In genomic region chr9:38036359-38037084, GRCh38 we compare ENCODE assay signal across 14 cellular contexts. TPM values are rescaled to one million over a fixed set of nuclear protein-coding genes. Genes with fewer than 3 reads are reported as not detected.
DNase-seq lines count a peak whose midpoint lies in the region; ATAC-seq and TF ChIP-seq lines count a peak whose summit lies in the region.
"Had no signal": no experiment of that assay in that cellular context is flagged by ENCODE, and none has a peak within 500 bp of the region (broad histone marks: within the 10 kb centered on the region; RNA-seq: fewer than 3 reads in every experiment).

No MANE protein-coding gene starts in this region.

- H3K36me3 Mint-ChIP-seq in stimulated activated naive B cell treated with anti-CD40 and anti-IgM and Interleukin-4, amounts not matched to agents 10 μg/mL and 1 μg/mL and 100 μg/mL, for 72 hours, result no peaks in the 10 kb centered on the region

- CTCF ChIA-PET in HCT116 (lab: Charles Lee), result no interaction called here

- H3K4me1 Mint-ChIP-seq in stimulated activated naive B cell treated with anti-CD40 and anti-IgM and Interleukin-4, amounts not matched to agents 10 μg/mL and 1 μg/mL and 100 μg/mL, for 72 hours, result peaks cover 13 to 18% of the 10 kb centered on the region in 2 donors

- H3K27me3 ChIP-seq in HCT116 (ENCODE audit: insufficient read depth, low read length), result no peaks in the 10 kb centered on the region
- no peaks in the 10 kb centered on the region for H3K27me3 ChIP-seq in adrenal gland
- H3K27me3 ChIP-seq in dorsolateral prefrontal cortex, result no peaks in the 10 kb centered on the region
- H3K27me3 ChIP-seq: cardiac muscle cell, uterus had no signal

- ATAC-seq in HCT116, result no peak
- no peak for ATAC-seq in stimulated activated naive B cell treated with anti-CD40 and anti-IgM and Interleukin-4, amounts not matched to agents 10 μg/mL and 1 μg/mL and 100 μg/mL, for 72 hours (replicated peaks)

- no peaks in the 10 kb centered on the region for H3K9me2 ChIP-seq in HCT116 (ENCODE audit: insufficient read depth)

- no peak for TF ChIP-seq RAD21 in HCT116 (IDR thresholded peaks at IDR 0.05; ENCODE audit: low read depth)

- H3K9me3 ChIP-seq in HCT116 (ENCODE audit: control insufficient read depth in 1 of 2, insufficient read depth in 1 of 2, low read depth in 1 of 2, low read length in 2 of 2), result no peaks in the 10 kb centered on the region
- H3K9me3 ChIP-seq in adrenal gland (replicated peaks in 1 of 3), result no peaks in the 10 kb centered on the region
- H3K9me3 ChIP-seq: lower lobe of right lung, uterus had no signal

- peak overlapping the region; percentile 65 for H3K27ac ChIP-seq in HCT116 (ENCODE audit: low read depth, low read length)
- peak overlapping the region; percentile 18 to 83 (median 49) for H3K27ac ChIP-seq in adrenal gland
- peak overlapping the region in 9 of 59 donors; percentile 2 to 53 (median 19) for H3K27ac ChIP-seq in dorsolateral prefrontal cortex
- H3K27ac ChIP-seq: lower lobe of right lung, uterus had no signal

- H3K27me3 Mint-ChIP-seq in stimulated activated naive B cell treated with anti-CD40 and anti-IgM and Interleukin-4, amounts not matched to agents 10 μg/mL and 1 μg/mL and 100 μg/mL, for 72 hours, result peaks cover 8 to 24% of the 10 kb centered on the region in 2 donors

- intact Hi-C loops in HCT116 (cut with micrococcal nuclease), result loop anchor here (5.0 kb wide), 1 partner anchor 84 kb away; no protein-coding TSS in a partner anchor
- intact Hi-C loops in adrenal gland (cut with DNase I), result no loop called here
- intact Hi-C loops in dorsolateral prefrontal cortex (cut with DNase I), result no loop called here

- peaks cover 67 to 96% of the 10 kb centered on the region in 2 experiments for H3K4me1 ChIP-seq in HCT116 (ENCODE audit: control insufficient read depth in 1 of 2, insufficient read depth in 2 of 2, low read length in 2 of 2)
- peaks cover 15 to 58% of the 10 kb centered on the region in 2 donors for H3K4me1 ChIP-seq in adrenal gland (replicated peaks in 1 of 2)

- no peak overlapping the region for H2AFZ ChIP-seq in HCT116 (ENCODE audit: low read depth, low read length, poor library complexity, severe bottlenecking)

- H3K4me2 ChIP-seq in HCT116 (ENCODE audit: low read length), result peak overlapping the region; percentile 73

- POLR2A ChIA-PET in HCT116 (lab: Charles Lee), result interaction anchor here (1.2 kb wide), 1 partner anchor 11 kb away, joined by 5 read pairs; no protein-coding TSS in a partner anchor

- H3K27ac Mint-ChIP-seq in stimulated activated naive B cell treated with anti-CD40 and anti-IgM and Interleukin-4, amounts not matched to agents 10 μg/mL and 1 μg/mL and 100 μg/mL, for 72 hours, result peak overlapping the region; percentile 62

- H3K4me3 ChIP-seq in HCT116 (replicated peaks in 1 of 2; ENCODE audit: low read depth in 1 of 2, low read length in 2 of 2) (peak overlapping the region in 1 of 2 experiments; percentile 35; a peak in 2 of 4 replicates), adrenal gland (no peak overlapping the region), fibroblast of the aortic adventitia (ENCODE audit: low read depth, low read length) (no peak overlapping the region), dorsolateral prefrontal cortex (no peak overlapping the region)
- H3K4me3 ChIP-seq: cardiac muscle cell, lower lobe of right lung, uterus had no signal

- TF ChIP-seq CTCF in HCT116 (IDR thresholded peaks at IDR 0.05 in 2 of 3, conservative IDR thresholded peaks at IDR 0.05 in 1 of 3; ENCODE audit: borderline replicate concordance in 1 of 3, insufficient read depth in 1 of 3, low read depth in 2 of 3, low read length in 2 of 3) (no peak), adrenal gland (IDR thresholded peaks at IDR 0.05) (no peak), fibroblast of the aortic adventitia (IDR thresholded peaks at IDR 0.05; ENCODE audit: insufficient read depth, low read length) (no peak), dorsolateral prefrontal cortex (IDR thresholded peaks at IDR 0.05 in 54 of 56, conservative IDR thresholded peaks at IDR 0.05 in 2 of 56; ENCODE audit: low read depth in 1 of 56, partially characterized antibody in 56 of 56) (no peak)

- H3K36me3 ChIP-seq in HCT116 (ENCODE audit: control insufficient read depth in 1 of 2, insufficient read depth in 2 of 2, low read length in 2 of 2), result no peaks in the 10 kb centered on the region
- H3K36me3 ChIP-seq in adrenal gland (replicated peaks in 1 of 2), result no peaks in the 10 kb centered on the region
- H3K36me3 ChIP-seq: cardiac muscle cell, lower lobe of right lung, uterus had no signal

- 71 to 87% (median 76%) methylated on average over 12 of the region's 12 CpGs for WGBS in adrenal gland, 4 donors

- TF ChIP-seq POLR2A in HCT116 (IDR thresholded peaks at IDR 0.05; ENCODE audit: borderline replicate concordance, extremely low read depth, insufficient read depth, insufficient read length) (no peak), adrenal gland (IDR thresholded peaks at IDR 0.05) (no peak)

- H3K9me3 Mint-ChIP-seq in stimulated activated naive B cell treated with anti-CD40 and anti-IgM and Interleukin-4, amounts not matched to agents 10 μg/mL and 1 μg/mL and 100 μg/mL, for 72 hours, result no peaks in the 10 kb centered on the region

- no peak overlapping the region for H3K4me3 Mint-ChIP-seq in stimulated activated naive B cell treated with anti-CD40 and anti-IgM and Interleukin-4, amounts not matched to agents 10 μg/mL and 1 μg/mL and 100 μg/mL, for 72 hours

- H3K9ac ChIP-seq in HCT116 (ENCODE audit: low read length), result peak overlapping the region; percentile 56

- RAD21 ChIA-PET in HCT116 (lab: Charles Lee; ENCODE audit: low non-redundant PET in 1 of 2, low total read pairs in 2 of 2, uncharacterized antibody in 2 of 2, unreplicated experiment in 2 of 2), result interaction anchor here (1.0 to 1.4 kb wide), 2 partner anchors 10 to 11 kb away, joined by 3 read pairs; no protein-coding TSS in a partner anchor

- DNase-seq in HCT116 (ENCODE audit: low read depth, low spot score) (no peak), adrenal gland (peak in 6 of 7 donors; percentile 52 to 78 (median 70)), fibroblast of the aortic adventitia (ENCODE audit: low read depth) (peak; percentile 60), dermis blood vessel endothelial cell (no peak), AML-193 (lab: John Stamatoyannopoulos, UW) (no peak), dorsolateral prefrontal cortex (no peak), ecto neural progenitor cell (ENCODE audit: low spot score) (no peak)
- DNase-seq in stimulated activated naive B cell treated with anti-CD40 and anti-IgM and Interleukin-4, amounts not matched to agents 10 μg/mL and 1 μg/mL and 100 μg/mL, for 72 hours, result no peak
- DNase-seq: DMS 273 treated with DMSO at 0.1 percent for 48 hours, lower lobe of right lung, NCI-H1436 treated with DMSO at 0.1 percent for 48 hours, T-helper 9 cell had no signal

- H4K20me1 ChIP-seq in HCT116 (ENCODE audit: insufficient read depth), result no peaks in the 10 kb centered on the region

- BruUV-seq in HCT116 (replicated peaks; lab: Mats Ljungman, UMichigan), result no TSS peak

- H3K79me2 ChIP-seq in HCT116 (ENCODE audit: insufficient read depth, low read length), result peaks cover 97% of the 10 kb centered on the region

TF ChIP-seq in HCT116, 20 proteins besides CTCF, POLR2A, EP300 and RAD21 (continues in another document):
- TF ChIP-seq YY1 (IDR thresholded peaks at IDR 0.05; ENCODE audit: extremely low read depth, insufficient replicate concordance, low read depth, low read length), result no peak
- TF ChIP-seq EZH2 (IDR thresholded peaks at IDR 0.05), result no peak
- no peak for TF ChIP-seq ELF1 (IDR thresholded peaks at IDR 0.05; ENCODE audit: borderline replicate concordance, low read depth)
- TF ChIP-seq ZBTB33 (IDR thresholded peaks at IDR 0.05; ENCODE audit: extremely low read depth, insufficient replicate concordance, low read length), result no peak
- TF ChIP-seq, protein P1, sequence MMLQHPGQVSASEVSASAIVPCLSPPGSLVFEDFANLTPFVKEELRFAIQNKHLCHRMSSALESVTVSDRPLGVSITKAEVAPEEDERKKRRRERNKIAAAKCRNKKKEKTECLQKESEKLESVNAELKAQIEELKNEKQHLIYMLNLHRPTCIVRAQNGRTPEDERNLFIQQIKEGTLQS (IDR thresholded peaks at IDR 0.05), result no peak
- TF ChIP-seq JUND (IDR thresholded peaks at IDR 0.05), result no peak
- no peak; the same call in 1 of the 2 replicates for TF ChIP-seq CEBPB (IDR thresholded peaks at IDR 0.05; ENCODE audit: low read depth)
- no peak for TF ChIP-seq SP1 (IDR thresholded peaks at IDR 0.05; ENCODE audit: low read depth)
- no peak for TF ChIP-seq FOSL1 (IDR thresholded peaks at IDR 0.05; ENCODE audit: low read depth)
- TF ChIP-seq CBX3 (IDR thresholded peaks at IDR 0.05; ENCODE audit: low read depth), result no peak

RNA-seq across cellular contexts. Expression of gene SHB, which starts 32.5 kb away (rescaled TPM):
- total RNA-seq in HCT116 (2021; ENCODE audit: unreplicated experiment), result 28.7 TPM
- polyA plus RNA-seq in HCT116 (2012), result 27.3 and 30.7 TPM in 2 replicates
- 10 to 100 TPM in 6 of 8 donors, 1 to 10 TPM in 2; 5.8 to 21.2 (median 14.2) TPM for total RNA-seq in adrenal gland
- polyA plus RNA-seq in adrenal gland, result 1 to 10 TPM; 6.0 to 7.9 (median 6.8) TPM
- total RNA-seq in fibroblast of the aortic adventitia (ENCODE audit: low replicate concordance), result 4.5 and 26.5 TPM in 2 replicates
- 32.8 and 33.4 TPM in 2 replicates for total RNA-seq in dermis blood vessel endothelial cell
- 10 to 100 TPM in 104 of 120 experiments, 1 to 10 TPM in 16; 6.0 to 49.5 (median 17.2) TPM for total RNA-seq in dorsolateral prefrontal cortex

Comparison
In these comparisons a context has a peak if more than half of its experiments do, and no peak if none do; other contexts are left out.
1. DNase-seq: peak in adrenal gland (6 of 7) and fibroblast of the aortic adventitia (single experiment); none in HCT116 (single experiment), stimulated activated naive B cell treated with anti-CD40 and anti-IgM and Interleukin-4, amounts not matched to agents 10 μg/mL and 1 μg/mL and 100 μg/mL, for 72 hours (single experiment), dermis blood vessel endothelial cell (single experiment), AML-193 (0 of 2), dorsolateral prefrontal cortex (0 of 10) and ecto neural progenitor cell (single experiment).